In genomic region chr20:43710370-43711044, GRCh38 we compare ENCODE assay signal across 17 cellular contexts. TPM values are rescaled to one million over a fixed set of nuclear protein-coding genes. Genes with fewer than 3 reads are reported as not detected.
DNase-seq lines count a peak whose midpoint lies in the region; ATAC-seq and TF ChIP-seq lines count a peak whose summit lies in the region.
"Had no signal": no experiment of that assay in that cellular context is flagged by ENCODE, and none has a peak within 500 bp of the region (broad histone marks: within the 10 kb centered on the region; RNA-seq: fewer than 3 reads in every experiment).

No MANE protein-coding gene starts in this region.

- no peaks in the 10 kb centered on the region for H4K20me1 ChIP-seq in OCI-LY7 (ENCODE audit: insufficient read depth, low read length)

- POLR2A ChIA-PET in OCI-LY7 (lab: Charles Lee) = interaction anchor here (0.6 to 1.0 kb wide), 4 partner anchors 11 to 43 kb away, joined by 3 to 7 read pairs (median 4); no protein-coding TSS in a partner anchor

- peaks cover 31% of the 10 kb centered on the region for H3K79me2 ChIP-seq in OCI-LY7 (ENCODE audit: insufficient read depth, low read depth, low read length)

- no peaks in the 10 kb centered on the region for H3K9me3 ChIP-seq in OCI-LY7 (ENCODE audit: low read length)
- no peaks in the 10 kb centered on the region for H3K9me3 ChIP-seq in colonic mucosa
- H3K9me3 ChIP-seq: ascending aorta had no signal

- peak; percentile 75 for DNase-seq in GM13977 (ENCODE audit: low spot score)
- peak; percentile 92 for DNase-seq in OCI-LY7 (ENCODE audit: low spot score)
- DNase-seq in hippocampal formation (lab: John Stamatoyannopoulos, UW) = no peak
- DNase-seq in NCI-H2029 (lab: John Stamatoyannopoulos, UW) = no peak
- DNase-seq in NCI-H446 treated with DMSO at 0.1 percent for 48 hours (lab: John Stamatoyannopoulos, UW) = no peak
- DNase-seq in colonic mucosa = no peak
- DNase-seq: activated T-cell treated with anti-CD3 and anti-CD28 coated beads, Interleukin-2, amount 50 U/mL, for 1 hour; GOT3; KBM-7; NCI-H2171 treated with DMSO at 0.1 percent for 48 hours; occipital lobe had no signal

- no peak overlapping the region for H3K9ac ChIP-seq in colonic mucosa (ENCODE audit: low read depth in 2 of 2, low read length in 2 of 2)

- CTCF ChIA-PET in OCI-LY7 (lab: Charles Lee; ENCODE audit: unreplicated experiment) = interaction anchor here (0.5 to 0.8 kb wide), 3 partner anchors 32 to 253 kb away, joined by 3 read pairs; partner anchors contain the start of gene SRSF6

- no peaks in the 10 kb centered on the region for H3K27me3 ChIP-seq in colonic mucosa
- H3K27me3 ChIP-seq: ascending aorta had no signal

- in situ Hi-C loops in GM13977 (cut with MboI; ENCODE audit: low pct_unique_long_range_greater_than_20kb, low sequenced_read_pairs, unreplicated experiment) = no loop called here

- no TSS peak for BruUV-seq in OCI-LY7 (replicated peaks; lab: Mats Ljungman, UMichigan)

- no peak overlapping the region for H2AFZ ChIP-seq in OCI-LY7 (ENCODE audit: low read length)

- H3K4me3 ChIP-seq in OCI-LY7 (ENCODE audit: low read depth, low read length, poor library complexity, severe bottlenecking) (peak overlapping the region; percentile 46), colonic mucosa (no peak overlapping the region)
- H3K4me3 ChIP-seq: ascending aorta had no signal

- peak overlapping the region; percentile 83 for H3K4me2 ChIP-seq in OCI-LY7 (ENCODE audit: low read length)

- TF ChIP-seq CTCF in GM13977 (IDR thresholded peaks at IDR 0.05; ENCODE audit: extremely low read depth, insufficient read depth, missing control alignments) (no peak), OCI-LY7 (conservative IDR thresholded peaks at IDR 0.05; ENCODE audit: low read length) (0 out of 2 replicates have a peak, but pooled peaks have one; percentile 24), colonic mucosa (IDR thresholded peaks at IDR 0.05) (no peak)

- H3K9me2 ChIP-seq in OCI-LY7 (ENCODE audit: insufficient read depth, low read length) = no peaks in the 10 kb centered on the region

- H3K27ac ChIP-seq in OCI-LY7 (ENCODE audit: low read depth, low read length, poor library complexity, severe bottlenecking) (peak overlapping the region; percentile 98), colonic mucosa (no peak overlapping the region)
- H3K27ac ChIP-seq: ascending aorta had no signal

- peaks cover 92% of the 10 kb centered on the region for H3K36me3 ChIP-seq in OCI-LY7 (ENCODE audit: insufficient read depth, low read length)
- no peaks in the 10 kb centered on the region for H3K36me3 ChIP-seq in colonic mucosa
- H3K36me3 ChIP-seq: ascending aorta had no signal

- intact Hi-C loops in OCI-LY7 (cut with micrococcal nuclease; ENCODE audit: unreplicated experiment) = loop anchor here (1.0 to 2.0 kb wide), 4 partner anchors 12 to 44 kb away; partner anchors contain the start of gene MYBL2
- intact Hi-C loops in colonic mucosa (cut with DNase I) = no loop called here

- ATAC-seq in GM21367 (IDR thresholded peaks at IDR 0.05; ENCODE audit: unreplicated experiment) = peak; percentile 59
- peak; percentile 42 for ATAC-seq in HG02981 (IDR thresholded peaks at IDR 0.05; ENCODE audit: unreplicated experiment)

- H3K4me1 ChIP-seq in OCI-LY7 (ENCODE audit: insufficient read depth, low read length, poor library complexity, severe bottlenecking) (peaks cover 61% of the 10 kb centered on the region), colonic mucosa (no peaks in the 10 kb centered on the region)
- H3K4me1 ChIP-seq: ascending aorta had no signal

RNA-seq across cellular contexts. Expression of gene GTSF1L, which starts 16.3 kb away (rescaled TPM):
- 0.21 and 3.1 TPM in 2 replicates for total RNA-seq in OCI-LY7 (2014; rRNA removed; shearing (Covaris generic))
- total RNA-seq in OCI-LY7 (2022) (3.3 and 4.0 TPM in 2 replicates), colonic mucosa (not detected)
- total RNA-seq: ascending aorta, G401, liver, occipital lobe, Right ventricle myocardium superior had no signal

RNA-seq across cellular contexts. Expression of gene MYBL2, which starts 43.6 kb away (rescaled TPM):
- 226 and 268 TPM in 2 replicates for total RNA-seq in OCI-LY7 (2014; rRNA removed; shearing (Covaris generic))
- total RNA-seq in OCI-LY7 (2022) (450 and 472 TPM in 2 replicates), colonic mucosa (10 to 100 TPM; 15.1 to 71.1 TPM)
- total RNA-seq: ascending aorta had no signal

Comparison
In these comparisons a context has a peak if more than half of its experiments do, and no peak if none do; other contexts are left out.
1. DNase-seq: peak in GM13977 (single experiment) and OCI-LY7 (single experiment); none in hippocampal formation (0 of 2), NCI-H2029 (single experiment), NCI-H446 treated with DMSO at 0.1 percent for 48 hours (single experiment) and colonic mucosa (single experiment).